Comparison of ENCODE assay signal across 7 cellular contexts in genomic region chr3:38346584-38347410, GRCh38. TPM values are rescaled to one million over a fixed set of nuclear protein-coding genes. Genes with fewer than 3 reads are reported as not detected.
A peak's percentile ranks its signal among the peaks of the same experiment; 100 is the strongest.
DNase-seq lines count a peak whose midpoint lies in the region; TF ChIP-seq lines count a peak whose summit lies in the region.

Gene XYLB, plus strand, starts transcription at chr3:38346785. Its CDS starts 84 bp downstream, at chr3:38346869.

- H3K4me3 ChIP-seq in HEK293 (ENCODE audit: low read depth, low read length) (peak within 1 kb of the TSS; percentile 59), MM.1S (ENCODE audit: low read length) (peak within 1 kb of the TSS; percentile 98), astrocyte of the cerebellum (ENCODE audit: low read depth, low read length) (peak within 1 kb of the TSS; percentile 66), sigmoid colon (peak within 1 kb of the TSS; percentile 43 to 80 (median 70))

- no peaks in the 10 kb centered on the region for H3K9me3 Mint-ChIP-seq in T-helper 2 cell treated with Interferon-gamma antibody and Interleukin-4, amounts not matched to agents 5 μg/mL and 100 μg/mL, for 36 hours

- no peaks in the 10 kb centered on the region for H3K9me3 ChIP-seq in HEK293 (ENCODE audit: control insufficient read depth, insufficient read depth, low read depth, low read length)
- no peaks in the 10 kb centered on the region for H3K9me3 ChIP-seq in MM.1S (replicated peaks; ENCODE audit: insufficient read depth, low read length)
- H3K9me3 ChIP-seq in sigmoid colon, result peaks cover 0 to 3% (median 0%) of the 10 kb centered on the region in 4 donors

- WGBS in sigmoid colon, 2 donors, result 1% methylated on average over 86 of the region's 86 CpGs

- peak within 1 kb of the TSS; percentile 88 for H2AFZ ChIP-seq in MM.1S (ENCODE audit: low read length)

- TF ChIP-seq POLR2A in sigmoid colon (IDR thresholded peaks at IDR 0.05), result peak in 1 of 2 donors; percentile 18

- CTCF ChIA-PET in HEK293 (lab: Yijun Ruan, JAX), result interaction anchor here (0.6 to 2.2 kb wide), 12 partner anchors 11 to 1803 kb away, joined by 3 to 11 read pairs (median 5); no protein-coding TSS in a partner anchor

- peak within 1 kb of the TSS; percentile 83 for H3K9ac ChIP-seq in MM.1S (ENCODE audit: low read length)

- TF ChIP-seq EP300 in sigmoid colon (IDR thresholded peaks at IDR 0.05), result no peak

- no peaks in the 10 kb centered on the region for H3F3A ChIP-seq in MM.1S (ENCODE audit: insufficient read depth, low read length)

- no peaks in the 10 kb centered on the region for H3K27me3 Mint-ChIP-seq in T-helper 2 cell treated with Interferon-gamma antibody and Interleukin-4, amounts not matched to agents 5 μg/mL and 100 μg/mL, for 36 hours (ENCODE audit: low read depth)

- H3K36me3 Mint-ChIP-seq in T-helper 2 cell treated with Interferon-gamma antibody and Interleukin-4, amounts not matched to agents 5 μg/mL and 100 μg/mL, for 36 hours (ENCODE audit: low read depth), result peaks cover 3% of the 10 kb centered on the region

- H3K4me2 ChIP-seq in MM.1S (ENCODE audit: low read depth, low read length), result peak within 1 kb of the TSS; percentile 95; the same call in 1 of the 2 replicates

- no peaks in the 10 kb centered on the region for H3K4me1 ChIP-seq in HEK293 (ENCODE audit: control insufficient read depth, insufficient read depth, low read length)
- no peaks in the 10 kb centered on the region for H3K4me1 ChIP-seq in MM.1S (ENCODE audit: low read length)
- peaks cover 0 to 15% (median 13%) of the 10 kb centered on the region in 4 donors for H3K4me1 ChIP-seq in sigmoid colon

- POLR2A ChIA-PET in HEK293 (lab: Yijun Ruan, JAX), result interaction anchor here (1.0 to 1.6 kb wide), 3 partner anchors 133 to 210 kb away, joined by 3 to 5 read pairs (median 4); partner anchors contain the start of genes ACAA1 and OXSR1

- peak within 1 kb of the TSS; percentile 81 for H3K4me3 Mint-ChIP-seq in T-helper 2 cell treated with Interferon-gamma antibody and Interleukin-4, amounts not matched to agents 5 μg/mL and 100 μg/mL, for 36 hours

- DNase-seq in MM.1S, result peak; percentile 89
- peak; percentile 85 for DNase-seq in T-helper 2 cell treated with Interferon-gamma antibody and Interleukin-4, amounts not matched to agents 5 μg/mL and 100 μg/mL, for 36 hours (ENCODE audit: low spot score)
- peak; percentile 36 for DNase-seq in astrocyte of the cerebellum (ENCODE audit: low read depth)
- DNase-seq in iPS DF 4.7 (ENCODE audit: extremely low read depth, low spot score), result peak; percentile 14
- DNase-seq in sigmoid colon, result peak; percentile 90

- no peaks in the 10 kb centered on the region for H4K20me1 ChIP-seq in MM.1S (ENCODE audit: insufficient read depth, low read length)

- H3K27me3 ChIP-seq in MM.1S (replicated peaks; ENCODE audit: insufficient read depth, low read length) (no peaks in the 10 kb centered on the region), sigmoid colon (no peaks in the 10 kb centered on the region)

- H3K36me3 ChIP-seq in HEK293 (ENCODE audit: control insufficient read depth in 2 of 2, insufficient read depth in 1 of 2, low read length in 2 of 2), result peaks cover 0 to 29% of the 10 kb centered on the region in 2 experiments; a peak in 1 of 3 replicates
- no peaks in the 10 kb centered on the region for H3K36me3 ChIP-seq in MM.1S (replicated peaks; ENCODE audit: insufficient read depth, low read length)
- H3K36me3 ChIP-seq in sigmoid colon, result no peaks in the 10 kb centered on the region

- TF ChIP-seq CTCF in GM12874 (IDR thresholded peaks at IDR 0.05; ENCODE audit: insufficient read depth, low read depth, low read length) (peak; percentile 95), HEK293 (tag by site-specific recombination; IDR thresholded peaks at IDR 0.05) (peak; percentile 89), MM.1S (IDR thresholded peaks at IDR 0.05; ENCODE audit: low read length) (peak; percentile 77), astrocyte of the cerebellum (IDR thresholded peaks at IDR 0.05; ENCODE audit: low read depth, low read length, missing control alignments) (peak; percentile 85), sigmoid colon (IDR thresholded peaks at IDR 0.05) (peak; percentile 80 to 89 (median 86))

- H3K79me2 ChIP-seq in MM.1S (ENCODE audit: low read length), result peaks cover 22% of the 10 kb centered on the region

- intact Hi-C loops in sigmoid colon (cut with DNase I), result loop anchor here (2.0 to 10.0 kb wide), 2 partner anchors 132 to 182 kb away; partner anchors contain the start of gene OXSR1

- in situ Hi-C loops in astrocyte of the cerebellum (cut with HindIII; ENCODE audit: low sequenced_read_pairs), result no loop called here

- peak within 1 kb of the TSS; percentile 69 for H3K27ac Mint-ChIP-seq in T-helper 2 cell treated with Interferon-gamma antibody and Interleukin-4, amounts not matched to agents 5 μg/mL and 100 μg/mL, for 36 hours

- peaks cover 10% of the 10 kb centered on the region for H3K4me1 Mint-ChIP-seq in T-helper 2 cell treated with Interferon-gamma antibody and Interleukin-4, amounts not matched to agents 5 μg/mL and 100 μg/mL, for 36 hours (ENCODE audit: low read depth)

- no peaks in the 10 kb centered on the region for H3K9me2 ChIP-seq in MM.1S (replicated peaks; ENCODE audit: insufficient read depth, low read length)

- peak within 1 kb of the TSS; percentile 13; the same call in 1 of the 2 replicates for H3K27ac ChIP-seq in HEK293 (ENCODE audit: extremely low read depth, low read depth, low read length)
- H3K27ac ChIP-seq in MM.1S (ENCODE audit: low read length), result no peak within 1 kb of the TSS
- H3K27ac ChIP-seq in sigmoid colon, result peak within 1 kb of the TSS; percentile 31 to 72 (median 68)

TF ChIP-seq in HEK293, 187 proteins besides CTCF, POLR2A, EP300 and RAD21 (continues in another document):
- TF ChIP-seq ZNF2 (tag by site-specific recombination; IDR thresholded peaks at IDR 0.05) (peak; percentile 66), SCRT2 (tag by site-specific recombination; IDR thresholded peaks at IDR 0.05) (0 out of 2 replicates have a peak, but pooled peaks have one; percentile 32), ZNF521 (tag by site-specific recombination; IDR thresholded peaks at IDR 0.05) (no peak), ZBTB10 (tag by site-specific recombination; IDR thresholded peaks at IDR 0.05) (peak; percentile 65; the same call in 1 of the 2 replicates), ZNF362 (tag by site-specific recombination; IDR thresholded peaks at IDR 0.05) (no peak), ZNF701 (tag by site-specific recombination; IDR thresholded peaks at IDR 0.05) (0 out of 2 replicates have a peak, but pooled peaks have one; percentile 29), ZNF133 (tag by site-specific recombination; IDR thresholded peaks at IDR 0.05) (peak; percentile 11; the same call in 1 of the 2 replicates), ZBTB7A (tag by site-specific recombination; IDR thresholded peaks at IDR 0.05; ENCODE audit: low read depth) (no peak), ZNF404 (tag by site-specific recombination; IDR thresholded peaks at IDR 0.05) (no peak), ZIC2 (tag by site-specific recombination; IDR thresholded peaks at IDR 0.05) (peak; percentile 22; the same call in 1 of the 2 replicates), ZBTB21 (tag by site-specific recombination; IDR thresholded peaks at IDR 0.05) (no peak), ZFP41 (tag by site-specific recombination; IDR thresholded peaks at IDR 0.05; ENCODE audit: borderline replicate concordance) (no peak), ZNF433 (tag by site-specific recombination; IDR thresholded peaks at IDR 0.05; ENCODE audit: low read depth) (no peak), ZFP37 (tag by site-specific recombination; IDR thresholded peaks at IDR 0.05) (0 out of 2 replicates have a peak, but pooled peaks have one; percentile 19), ZFHX2 (tag by site-specific recombination; conservative IDR thresholded peaks at IDR 0.05) (peak; percentile 45)
- TF ChIP-seq, protein P1, sequence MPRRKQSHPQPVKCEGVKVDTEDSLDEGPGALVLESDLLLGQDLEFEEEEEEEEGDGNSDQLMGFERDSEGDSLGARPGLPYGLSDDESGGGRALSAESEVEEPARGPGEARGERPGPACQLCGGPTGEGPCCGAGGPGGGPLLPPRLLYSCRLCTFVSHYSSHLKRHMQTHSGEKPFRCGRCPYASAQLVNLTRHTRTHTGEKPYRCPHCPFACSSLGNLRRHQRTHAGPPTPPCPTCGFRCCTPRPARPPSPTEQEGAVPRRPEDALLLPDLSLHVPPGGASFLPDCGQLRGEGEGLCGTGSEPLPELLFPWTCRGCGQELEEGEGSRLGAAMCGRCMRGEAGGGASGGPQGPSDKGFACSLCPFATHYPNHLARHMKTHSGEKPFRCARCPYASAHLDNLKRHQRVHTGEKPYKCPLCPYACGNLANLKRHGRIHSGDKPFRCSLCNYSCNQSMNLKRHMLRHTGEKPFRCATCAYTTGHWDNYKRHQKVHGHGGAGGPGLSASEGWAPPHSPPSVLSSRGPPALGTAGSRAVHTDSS (tag by site-specific recombination; IDR thresholded peaks at IDR 0.05), result no peak

RNA-seq across cellular contexts. Expression of gene XYLB, which starts in this region (rescaled TPM):
- 1 to 10 TPM; 2.3 to 3.2 (median 2.4) TPM for total RNA-seq in sigmoid colon
- 1 to 10 TPM; 3.6 to 4.9 (median 3.9) TPM for polyA plus RNA-seq in sigmoid colon

Comparison
In these comparisons a context has a peak if more than half of its experiments do, and no peak if none do; other contexts are left out.
1. DNase-seq: peak in every context shown above with its lines; median percentile 90 in sigmoid colon; 89 in MM.1S; 85 in T-helper 2 cell treated with Interferon-gamma antibody and Interleukin-4, amounts not matched to agents 5 μg/mL and 100 μg/mL, for 36 hours; 36 in astrocyte of the cerebellum; 14 in iPS DF 4.7.